8 cellular contexts compared by ENCODE assay signal in the genomic region with DNA sequence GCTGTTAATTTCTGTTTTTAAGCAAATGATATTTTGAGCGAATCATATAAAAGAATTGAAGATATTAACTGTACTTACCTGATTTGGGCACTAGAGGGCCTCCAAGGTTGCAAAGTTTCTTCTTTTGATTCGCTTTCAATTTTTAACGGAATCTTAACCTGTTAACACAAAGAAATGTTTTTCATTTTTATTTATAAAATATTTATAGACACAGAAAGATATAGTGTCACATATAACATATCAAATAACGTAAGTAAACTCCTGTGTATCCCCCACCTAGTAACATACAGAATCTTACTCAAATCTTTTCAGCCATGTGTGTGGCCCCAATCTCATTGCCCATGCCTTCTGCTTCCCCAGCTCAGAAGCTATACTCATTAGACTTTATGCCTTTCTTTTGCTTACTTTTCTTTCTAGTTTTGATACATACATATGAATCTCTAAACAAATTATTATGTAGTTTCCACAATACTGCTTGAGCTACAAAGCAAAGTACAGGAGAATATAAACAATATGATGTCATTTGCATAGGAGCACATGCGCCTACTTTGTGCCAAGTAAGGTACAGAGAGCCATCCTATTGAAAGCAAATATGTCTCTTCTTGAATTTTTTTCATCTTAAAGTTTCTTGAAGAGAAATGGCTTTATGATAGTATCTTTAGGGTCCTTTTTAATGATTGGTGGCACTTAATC. TPM values are rescaled to one million over a fixed set of nuclear protein-coding genes. Genes with fewer than 3 reads are reported as not detected.
A peak's percentile ranks its signal among the peaks of the same experiment; 100 is the strongest.
DNase-seq lines count a peak whose midpoint lies in the region; ATAC-seq lines count a peak whose summit lies in the region.

No MANE protein-coding gene starts in this region.

- in situ Hi-C loops in G401 (cut with HindIII; ENCODE audit: low sequenced_read_pairs) = no loop called here

- ATAC-seq in HG02981 (IDR thresholded peaks at IDR 0.05; ENCODE audit: unreplicated experiment) = peak; percentile 35

- peak; percentile 13 for DNase-seq in AG08395 (ENCODE audit: low spot score)
- DNase-seq in G401 (ENCODE audit: low spot score) = peak; percentile 56
- peak; percentile 59 for DNase-seq in OCI-M1 (lab: John Stamatoyannopoulos, UW)
- DNase-seq in cerebellar cortex (ENCODE audit: low spot score) = peak; percentile 42
- peak; percentile 62 for DNase-seq in myocyte (ENCODE audit: low read depth)
- DNase-seq in cortex of kidney (lab: John Stamatoyannopoulos, UW) = no peak
- no peak for DNase-seq in occipital lobe (lab: John Stamatoyannopoulos, UW)

RNA-seq across cellular contexts. Expression of gene ZPBP, which starts 49.5 kb away (rescaled TPM):
- total RNA-seq in G401 (2014; rRNA removed; shearing (Covaris generic)) = not detected in 2 replicates
- total RNA-seq in myocyte (not detected in 2 replicates), occipital lobe (0.47 TPM)
- not detected for polyA plus RNA-seq in myocyte (2012)

Comparison
In these comparisons a context has a peak if more than half of its experiments do, and no peak if none do; other contexts are left out.
1. DNase-seq: peak in AG08395 (single experiment), G401 (single experiment), OCI-M1 (single experiment), cerebellar cortex (single experiment) and myocyte (single experiment); none in cortex of kidney (single experiment) and occipital lobe (single experiment).